Comparison of ENCODE assay signal across 8 cellular contexts in genomic region chr3:51637941-51638471, GRCh38. TPM values are rescaled to one million over a fixed set of nuclear protein-coding genes. Genes with fewer than 3 reads are reported as not detected.
A peak's percentile ranks its signal among the peaks of the same experiment; 100 is the strongest.
DNase-seq lines count a peak whose midpoint lies in the region; ATAC-seq, FAIRE-seq and TF ChIP-seq lines count a peak whose summit lies in the region.

No MANE protein-coding gene starts in this region.

- peak; percentile 86 to 94 for TF ChIP-seq RAD21 in liver (IDR thresholded peaks at IDR 0.05)

- H2AFZ ChIP-seq in OCI-LY1 (ENCODE audit: low read length), result no peak overlapping the region

- H3K9me2 ChIP-seq in OCI-LY1 (ENCODE audit: low read depth, low read length), result no peaks in the 10 kb centered on the region

- H3K4me3 ChIP-seq in OCI-LY1 (ENCODE audit: low read depth, low read length, poor library complexity, severe bottlenecking), result no peak overlapping the region
- no peak overlapping the region for H3K4me3 ChIP-seq in brain microvascular endothelial cell (ENCODE audit: low read depth, low read length)
- no peak overlapping the region for H3K4me3 ChIP-seq in liver (ENCODE audit: low read depth in 1 of 3, low read length in 3 of 3)

- no peaks in the 10 kb centered on the region for H3K9me3 ChIP-seq in OCI-LY1 (ENCODE audit: low read length)
- H3K9me3 ChIP-seq in liver (ENCODE audit: control insufficient read depth in 4 of 4, low read length in 3 of 4), result no peaks in the 10 kb centered on the region

- H3K27me3 ChIP-seq in OCI-LY1 (ENCODE audit: insufficient read depth, low read length), result no peaks in the 10 kb centered on the region
- no peaks in the 10 kb centered on the region for H3K27me3 ChIP-seq in brain microvascular endothelial cell (replicated peaks)
- H3K27me3 ChIP-seq in liver (ENCODE audit: control insufficient read depth in 4 of 4, insufficient read depth in 4 of 4, low read length in 3 of 4), result no peaks in the 10 kb centered on the region

- H3F3A ChIP-seq in OCI-LY1 (ENCODE audit: insufficient read depth, low read length), result no peaks in the 10 kb centered on the region

- TF ChIP-seq CTCF in GM12872 (IDR thresholded peaks at IDR 0.05; ENCODE audit: insufficient read depth, low read depth, low read length) (peak; percentile 94), OCI-LY1 (IDR thresholded peaks at IDR 0.05; ENCODE audit: low read length) (peak; percentile 98), brain microvascular endothelial cell (IDR thresholded peaks at IDR 0.05; ENCODE audit: low read depth, low read length, missing control alignments) (peak; percentile 92), liver (IDR thresholded peaks at IDR 0.05; ENCODE audit: low read depth, low read length, missing input control) (peak; percentile 91)

- no peaks in the 10 kb centered on the region for H4K20me1 ChIP-seq in OCI-LY1 (ENCODE audit: insufficient read depth, low read length)

- peaks cover 77% of the 10 kb centered on the region for H3K36me3 ChIP-seq in OCI-LY1 (ENCODE audit: insufficient read depth, low read length)
- peaks cover 49% of the 10 kb centered on the region for H3K36me3 ChIP-seq in brain microvascular endothelial cell (replicated peaks)
- H3K36me3 ChIP-seq in liver (ENCODE audit: control insufficient read depth in 4 of 4, insufficient read depth in 3 of 4, low read depth in 1 of 4, low read length in 3 of 4), result peaks cover 7 to 78% (median 56%) of the 10 kb centered on the region in 4 donors

- FAIRE-seq in urothelium cell line (lab: Jason Lieb, UNC), result peak; percentile 46

- in situ Hi-C loops in ACHN (cut with HindIII; ENCODE audit: low pct_ligation_motif_present, low pct_unique_long_range_greater_than_20kb, low sequenced_read_pairs), result no loop called here
- in situ Hi-C loops in brain microvascular endothelial cell (cut with HindIII; ENCODE audit: low pct_ligation_motif_present, low sequenced_read_pairs), result no loop called here

- peak; percentile 80 for ATAC-seq in HG03432 (IDR thresholded peaks at IDR 0.05; ENCODE audit: unreplicated experiment)

- H3K4me2 ChIP-seq in OCI-LY1 (ENCODE audit: low read length), result no peak overlapping the region

- 75% methylated on average over 6 of the region's 6 CpGs for whole genome bisulfite sequencing in liver

- H3K79me2 ChIP-seq in OCI-LY1 (ENCODE audit: insufficient read depth, low read length), result no peaks in the 10 kb centered on the region

- peak; percentile 76 for DNase-seq in ACHN
- DNase-seq in brain microvascular endothelial cell, result peak; percentile 72
- peak; percentile 75 for DNase-seq in urothelium cell line (ENCODE audit: low spot score)
- no peak for DNase-seq in T1000 (lab: John Stamatoyannopoulos, UW)

- H3K4me1 ChIP-seq in OCI-LY1 (ENCODE audit: insufficient read depth, low read length, severe bottlenecking) (no peaks in the 10 kb centered on the region), liver (ENCODE audit: control insufficient read depth in 4 of 4, insufficient read depth in 4 of 4, low read length in 3 of 4) (peaks cover 0 to 14% (median 10%) of the 10 kb centered on the region in 4 donors)

- H3K9ac ChIP-seq in OCI-LY1 (ENCODE audit: low read length), result no peak overlapping the region
- H3K9ac ChIP-seq in liver (ENCODE audit: low read depth in 1 of 2, low read length in 2 of 2), result no peak overlapping the region

- H3K27ac ChIP-seq in OCI-LY1 (ENCODE audit: low read depth, low read length, poor library complexity, severe bottlenecking) (no peak overlapping the region), brain microvascular endothelial cell (no peak overlapping the region), liver (ENCODE audit: low read depth in 1 of 2, low read length in 2 of 2) (no peak overlapping the region)

TF ChIP-seq in liver, 16 proteins besides CTCF, POLR2A, EP300 and RAD21:
- TF ChIP-seq HNF4A (conservative IDR thresholded peaks at IDR 0.05), result peak in 1 of 2 donors; percentile 27
- peak in 1 of 2 donors; percentile 40 for TF ChIP-seq RXRA (IDR thresholded peaks at IDR 0.05)
- TF ChIP-seq SP1 (IDR thresholded peaks at IDR 0.05), result no peak
- TF ChIP-seq MAX (IDR thresholded peaks at IDR 0.05), result no peak

RNA-seq across cellular contexts. Expression of gene TEX264, which starts 33.0 kb away (rescaled TPM):
- 10 to 100 TPM; 21.2 to 31.2 TPM for total RNA-seq in liver
- polyA plus RNA-seq in liver, result 10 to 100 TPM; 40.0 to 48.4 TPM
